Comparison of ENCODE assay signal across 8 cellular contexts in the genomic region with DNA sequence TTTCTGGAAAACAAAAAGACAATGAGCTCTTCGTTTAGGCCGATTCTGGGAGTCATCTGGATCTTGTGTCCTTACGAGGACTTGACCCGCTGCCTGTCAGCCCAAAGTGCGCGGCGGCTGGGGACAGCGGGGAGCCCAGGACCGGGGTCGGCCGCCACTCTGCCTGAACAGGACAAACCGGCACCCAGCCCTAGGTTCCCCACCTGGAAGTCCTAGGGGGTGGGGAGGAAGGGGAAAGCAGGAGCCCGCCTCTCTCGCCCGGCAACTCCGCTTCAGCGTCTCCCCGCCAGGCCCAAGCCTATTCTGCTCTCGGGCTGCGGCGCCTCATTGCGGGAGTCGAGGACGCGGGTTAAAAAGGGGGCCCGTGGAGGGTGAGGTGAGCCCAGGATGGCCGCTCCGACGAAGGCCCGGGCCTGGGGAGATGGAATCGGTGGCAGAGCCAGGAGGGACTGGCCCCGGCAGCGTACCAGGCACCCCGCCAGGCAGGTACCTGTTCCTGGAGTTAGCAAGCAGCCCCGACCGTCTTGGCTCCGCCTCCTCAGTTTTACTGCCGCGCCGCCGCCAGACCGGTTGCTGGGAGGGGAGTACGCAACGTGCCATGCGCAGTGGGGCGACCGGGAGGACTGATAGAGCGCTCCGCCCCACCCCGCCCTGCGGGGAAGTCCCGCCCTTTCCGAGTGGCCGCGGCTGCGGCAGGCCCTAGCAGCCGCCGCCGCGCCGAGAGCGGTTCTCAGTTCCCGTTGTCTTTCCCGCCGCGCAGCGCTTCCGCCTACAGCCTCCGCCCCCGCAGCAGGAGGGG. TPM values are rescaled to one million over a fixed set of nuclear protein-coding genes. Genes with fewer than 3 reads are reported as not detected.
DNase-seq lines count a peak whose midpoint lies in the region; ATAC-seq and TF ChIP-seq lines count a peak whose summit lies in the region.

A gene with protein sequence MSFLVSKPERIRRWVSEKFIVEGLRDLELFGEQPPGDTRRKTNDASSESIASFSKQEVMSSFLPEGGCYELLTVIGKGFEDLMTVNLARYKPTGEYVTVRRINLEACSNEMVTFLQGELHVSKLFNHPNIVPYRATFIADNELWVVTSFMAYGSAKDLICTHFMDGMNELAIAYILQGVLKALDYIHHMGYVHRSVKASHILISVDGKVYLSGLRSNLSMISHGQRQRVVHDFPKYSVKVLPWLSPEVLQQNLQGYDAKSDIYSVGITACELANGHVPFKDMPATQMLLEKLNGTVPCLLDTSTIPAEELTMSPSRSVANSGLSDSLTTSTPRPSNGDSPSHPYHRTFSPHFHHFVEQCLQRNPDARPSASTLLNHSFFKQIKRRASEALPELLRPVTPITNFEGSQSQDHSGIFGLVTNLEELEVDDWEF (minus strand): TSS at position 549 of the 799 bp plus-strand sequence. CDS start 13,430 bp downstream, outside the sequence.

- TF ChIP-seq CTCF in GM12875 (IDR thresholded peaks at IDR 0.05; ENCODE audit: borderline replicate concordance, insufficient read depth, low read depth, low read length) (no peak), heart left ventricle (IDR thresholded peaks at IDR 0.05) (peak in 1 of 12 donors; percentile 6), upper lobe of left lung (IDR thresholded peaks at IDR 0.05) (peak in 1 of 6 experiments; percentile 29)

- peak; percentile 100 for DNase-seq in NCI-H1436 (lab: John Stamatoyannopoulos, UW)
- DNase-seq in T follicular helper cell (ENCODE audit: low read depth) = peak; percentile 98
- peak; percentile 98 to 99 (median 99) for DNase-seq in heart left ventricle
- peak; percentile 96 to 100 (median 98) for DNase-seq in posterior cingulate gyrus
- peak; percentile 99 to 100 for DNase-seq in upper lobe of left lung

- 0 to 1% (median 0%) methylated on average over 67 to 70 of the region's 70 CpGs for WGBS in adipose tissue, 3 donors
- 0% methylated on average over 36 to 70 of the region's 70 CpGs for WGBS in heart left ventricle, 4 donors
- 0 to 1% methylated on average over 29 to 49 of the region's 70 CpGs for WGBS in upper lobe of left lung, 2 donors

- H3K4me3 ChIP-seq in GM12875 (ENCODE audit: low read depth, low read length) (peak within 1 kb of the TSS; percentile 68), heart left ventricle (peak within 1 kb of the TSS; percentile 61 to 95 (median 78)), upper lobe of left lung (peak within 1 kb of the TSS; percentile 48 to 97 (median 88))

- H3K4me1 ChIP-seq in heart left ventricle = peaks cover 0 to 22% (median 12%) of the 10 kb centered on the region in 12 donors
- peaks cover 10 to 22% (median 15%) of the 10 kb centered on the region in 4 donors for H3K4me1 ChIP-seq in upper lobe of left lung

- peak; percentile 95 for ATAC-seq in HG02798 (IDR thresholded peaks at IDR 0.05; ENCODE audit: poor library complexity, unreplicated experiment)
- peak; percentile 99 to 100 (median 100) for ATAC-seq in heart left ventricle
- peak; percentile 100 for ATAC-seq in upper lobe of left lung (ENCODE audit: low FRiP score in 2 of 2)

- H3K27ac ChIP-seq in adipose tissue (ENCODE audit: low read depth, low read length) (peak within 1 kb of the TSS; percentile 86), heart left ventricle (peak within 1 kb of the TSS; percentile 56 to 96 (median 90)), upper lobe of left lung (peak within 1 kb of the TSS; percentile 93 to 99 (median 96))

- peak in 1 of 4 donors; percentile 62 for TF ChIP-seq EP300 in upper lobe of left lung (IDR thresholded peaks at IDR 0.05)

- peak; percentile 9 to 86 for TF ChIP-seq POLR2A in heart left ventricle (IDR thresholded peaks at IDR 0.05)
- TF ChIP-seq POLR2A in upper lobe of left lung (IDR thresholded peaks at IDR 0.05) = peak in 3 of 4 donors; percentile 73 to 94 (median 88)

- intact Hi-C loops in heart left ventricle (cut with DNase I) = loop anchor here in 3 of 10 donors (2.0 to 5.0 kb wide), 3 partner anchors 31 to 41 kb away; a partner anchor contains a TSS
- intact Hi-C loops in posterior cingulate gyrus (cut with DNase I) = loop anchor here (1.0 to 5.0 kb wide), 2 partner anchors 33 to 39 kb away; a partner anchor contains a TSS

- H3K36me3 ChIP-seq in heart left ventricle = peaks cover 0 to 23% (median 20%) of the 10 kb centered on the region in 9 donors
- peaks cover 6 to 14% (median 9%) of the 10 kb centered on the region in 4 donors for H3K36me3 ChIP-seq in upper lobe of left lung

- H3K9me3 ChIP-seq in heart left ventricle (no peaks in the 10 kb centered on the region), upper lobe of left lung (no peaks in the 10 kb centered on the region)

- no peaks in the 10 kb centered on the region for H3K27me3 ChIP-seq in heart left ventricle
- no peaks in the 10 kb centered on the region for H3K27me3 ChIP-seq in upper lobe of left lung

RNA-seq across cellular contexts. Expression of the gene that starts here (rescaled TPM):
- polyA plus RNA-seq in adipose tissue (10 to 100 TPM; 10.7 to 17.5 (median 16.6) TPM), heart left ventricle (10 to 100 TPM; 15.9 to 18.3 TPM)
- total RNA-seq in heart left ventricle (10 to 100 TPM; 10.2 to 26.1 (median 15.3) TPM), upper lobe of left lung (10 to 100 TPM; 18.7 to 60.8 (median 32.4) TPM)

Comparison
In these comparisons a context has a peak if more than half of its experiments do, and no peak if none do; other contexts are left out.
1. Peak in every context shown above with its lines: DNase-seq, ATAC-seq, H3K4me3 ChIP-seq and H3K27ac ChIP-seq.